In the genomic region with DNA sequence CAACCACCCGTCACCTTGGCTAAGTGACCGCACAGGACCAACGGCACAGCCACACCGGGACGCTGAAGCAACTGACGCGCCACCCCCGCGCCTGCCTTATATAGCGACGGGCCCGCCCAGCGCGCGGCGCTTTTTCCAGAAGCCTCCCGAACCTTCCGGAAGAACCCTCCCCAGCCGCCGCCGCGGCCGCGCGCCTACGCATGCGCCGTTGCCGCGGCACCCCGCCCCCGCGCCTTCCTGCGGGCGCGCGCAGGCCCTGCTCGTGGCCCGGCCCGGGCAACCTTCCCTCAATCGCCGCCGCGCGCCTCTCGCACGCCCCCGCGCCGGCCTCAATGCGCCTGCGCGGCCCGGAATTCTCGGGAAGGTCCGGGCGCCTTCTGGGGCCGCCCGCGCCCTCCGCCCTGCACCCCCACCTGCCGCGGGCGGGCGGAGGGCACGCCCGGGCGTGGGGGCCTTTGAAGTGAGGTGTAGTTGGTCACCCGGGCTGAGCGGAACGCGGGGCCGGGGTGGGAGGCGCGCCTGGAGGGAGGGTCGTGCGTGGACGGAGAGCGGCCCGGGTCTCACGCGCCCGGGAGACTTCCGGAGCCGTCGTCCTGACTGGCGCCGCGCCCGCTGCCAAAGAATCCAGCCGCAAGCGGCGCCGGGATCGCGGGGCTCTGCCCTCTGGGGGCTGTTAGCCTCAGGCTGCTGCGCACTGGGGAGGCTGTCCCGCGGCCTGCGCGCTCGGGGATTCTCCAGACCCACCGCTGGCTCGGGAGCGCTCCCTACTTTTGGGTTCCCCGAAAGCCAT, we compare ENCODE assay signal across 1 cellular context.
A peak's percentile ranks its signal among the peaks of the same experiment; 100 is the strongest.
TF ChIP-seq lines count a peak whose summit lies in the region.

A gene (minus strand): TSS at position 73 of the 790 bp plus-strand sequence. CDS start 666 bp downstream, outside the sequence.

TF ChIP-seq in K562, 482 proteins besides CTCF, POLR2A, EP300 and RAD21 (continued from another document and continues in another):
- TF ChIP-seq, protein P1, sequence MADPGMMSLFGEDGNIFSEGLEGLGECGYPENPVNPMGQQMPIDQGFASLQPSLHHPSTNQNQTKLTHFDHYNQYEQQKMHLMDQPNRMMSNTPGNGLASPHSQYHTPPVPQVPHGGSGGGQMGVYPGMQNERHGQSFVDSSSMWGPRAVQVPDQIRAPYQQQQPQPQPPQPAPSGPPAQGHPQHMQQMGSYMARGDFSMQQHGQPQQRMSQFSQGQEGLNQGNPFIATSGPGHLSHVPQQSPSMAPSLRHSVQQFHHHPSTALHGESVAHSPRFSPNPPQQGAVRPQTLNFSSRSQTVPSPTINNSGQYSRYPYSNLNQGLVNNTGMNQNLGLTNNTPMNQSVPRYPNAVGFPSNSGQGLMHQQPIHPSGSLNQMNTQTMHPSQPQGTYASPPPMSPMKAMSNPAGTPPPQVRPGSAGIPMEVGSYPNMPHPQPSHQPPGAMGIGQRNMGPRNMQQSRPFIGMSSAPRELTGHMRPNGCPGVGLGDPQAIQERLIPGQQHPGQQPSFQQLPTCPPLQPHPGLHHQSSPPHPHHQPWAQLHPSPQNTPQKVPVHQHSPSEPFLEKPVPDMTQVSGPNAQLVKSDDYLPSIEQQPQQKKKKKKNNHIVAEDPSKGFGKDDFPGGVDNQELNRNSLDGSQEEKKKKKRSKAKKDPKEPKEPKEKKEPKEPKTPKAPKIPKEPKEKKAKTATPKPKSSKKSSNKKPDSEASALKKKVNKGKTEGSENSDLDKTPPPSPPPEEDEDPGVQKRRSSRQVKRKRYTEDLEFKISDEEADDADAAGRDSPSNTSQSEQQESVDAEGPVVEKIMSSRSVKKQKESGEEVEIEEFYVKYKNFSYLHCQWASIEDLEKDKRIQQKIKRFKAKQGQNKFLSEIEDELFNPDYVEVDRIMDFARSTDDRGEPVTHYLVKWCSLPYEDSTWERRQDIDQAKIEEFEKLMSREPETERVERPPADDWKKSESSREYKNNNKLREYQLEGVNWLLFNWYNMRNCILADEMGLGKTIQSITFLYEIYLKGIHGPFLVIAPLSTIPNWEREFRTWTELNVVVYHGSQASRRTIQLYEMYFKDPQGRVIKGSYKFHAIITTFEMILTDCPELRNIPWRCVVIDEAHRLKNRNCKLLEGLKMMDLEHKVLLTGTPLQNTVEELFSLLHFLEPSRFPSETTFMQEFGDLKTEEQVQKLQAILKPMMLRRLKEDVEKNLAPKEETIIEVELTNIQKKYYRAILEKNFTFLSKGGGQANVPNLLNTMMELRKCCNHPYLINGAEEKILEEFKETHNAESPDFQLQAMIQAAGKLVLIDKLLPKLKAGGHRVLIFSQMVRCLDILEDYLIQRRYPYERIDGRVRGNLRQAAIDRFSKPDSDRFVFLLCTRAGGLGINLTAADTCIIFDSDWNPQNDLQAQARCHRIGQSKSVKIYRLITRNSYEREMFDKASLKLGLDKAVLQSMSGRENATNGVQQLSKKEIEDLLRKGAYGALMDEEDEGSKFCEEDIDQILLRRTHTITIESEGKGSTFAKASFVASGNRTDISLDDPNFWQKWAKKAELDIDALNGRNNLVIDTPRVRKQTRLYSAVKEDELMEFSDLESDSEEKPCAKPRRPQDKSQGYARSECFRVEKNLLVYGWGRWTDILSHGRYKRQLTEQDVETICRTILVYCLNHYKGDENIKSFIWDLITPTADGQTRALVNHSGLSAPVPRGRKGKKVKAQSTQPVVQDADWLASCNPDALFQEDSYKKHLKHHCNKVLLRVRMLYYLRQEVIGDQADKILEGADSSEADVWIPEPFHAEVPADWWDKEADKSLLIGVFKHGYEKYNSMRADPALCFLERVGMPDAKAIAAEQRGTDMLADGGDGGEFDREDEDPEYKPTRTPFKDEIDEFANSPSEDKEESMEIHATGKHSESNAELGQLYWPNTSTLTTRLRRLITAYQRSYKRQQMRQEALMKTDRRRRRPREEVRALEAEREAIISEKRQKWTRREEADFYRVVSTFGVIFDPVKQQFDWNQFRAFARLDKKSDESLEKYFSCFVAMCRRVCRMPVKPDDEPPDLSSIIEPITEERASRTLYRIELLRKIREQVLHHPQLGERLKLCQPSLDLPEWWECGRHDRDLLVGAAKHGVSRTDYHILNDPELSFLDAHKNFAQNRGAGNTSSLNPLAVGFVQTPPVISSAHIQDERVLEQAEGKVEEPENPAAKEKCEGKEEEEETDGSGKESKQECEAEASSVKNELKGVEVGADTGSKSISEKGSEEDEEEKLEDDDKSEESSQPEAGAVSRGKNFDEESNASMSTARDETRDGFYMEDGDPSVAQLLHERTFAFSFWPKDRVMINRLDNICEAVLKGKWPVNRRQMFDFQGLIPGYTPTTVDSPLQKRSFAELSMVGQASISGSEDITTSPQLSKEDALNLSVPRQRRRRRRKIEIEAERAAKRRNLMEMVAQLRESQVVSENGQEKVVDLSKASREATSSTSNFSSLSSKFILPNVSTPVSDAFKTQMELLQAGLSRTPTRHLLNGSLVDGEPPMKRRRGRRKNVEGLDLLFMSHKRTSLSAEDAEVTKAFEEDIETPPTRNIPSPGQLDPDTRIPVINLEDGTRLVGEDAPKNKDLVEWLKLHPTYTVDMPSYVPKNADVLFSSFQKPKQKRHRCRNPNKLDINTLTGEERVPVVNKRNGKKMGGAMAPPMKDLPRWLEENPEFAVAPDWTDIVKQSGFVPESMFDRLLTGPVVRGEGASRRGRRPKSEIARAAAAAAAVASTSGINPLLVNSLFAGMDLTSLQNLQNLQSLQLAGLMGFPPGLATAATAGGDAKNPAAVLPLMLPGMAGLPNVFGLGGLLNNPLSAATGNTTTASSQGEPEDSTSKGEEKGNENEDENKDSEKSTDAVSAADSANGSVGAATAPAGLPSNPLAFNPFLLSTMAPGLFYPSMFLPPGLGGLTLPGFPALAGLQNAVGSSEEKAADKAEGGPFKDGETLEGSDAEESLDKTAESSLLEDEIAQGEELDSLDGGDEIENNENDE (IDR thresholded peaks at IDR 0.05; ENCODE audit: low read depth, low read length) = no peak
- TF ChIP-seq HMG20A (CRISPR knock-in tag; conservative IDR thresholded peaks at IDR 0.05) (no peak), ZNF311 (CRISPR knock-in tag; IDR thresholded peaks at IDR 0.05) (no peak), MYNN (IDR thresholded peaks at IDR 0.05) (no peak), MYNN (CRISPR knock-in tag; IDR thresholded peaks at IDR 0.05) (no peak), ARID2 (IDR thresholded peaks at IDR 0.05) (no peak), SMAD2 (IDR thresholded peaks at IDR 0.05; ENCODE audit: low read depth, low read length) (no peak), ZNF445 (CRISPR knock-in tag; IDR thresholded peaks at IDR 0.05; ENCODE audit: low read depth) (no peak), HDGF (IDR thresholded peaks at IDR 0.05) (no peak), ZNF253 (CRISPR knock-in tag; conservative IDR thresholded peaks at IDR 0.05) (no peak), SREBF1 (IDR thresholded peaks at IDR 0.05; ENCODE audit: borderline replicate concordance, low read depth, low read length) (no peak), TEAD1 (CRISPR knock-in tag; IDR thresholded peaks at IDR 0.05) (peak in 1 of 2 experiments; percentile 55; a peak in 1 of 4 replicates), ZBTB8A (IDR thresholded peaks at IDR 0.05; ENCODE audit: partially characterized antibody) (no peak), SRSF9 (IDR thresholded peaks at IDR 0.05; ENCODE audit: borderline replicate concordance, low read depth, low read length) (no peak), HDAC3 (IDR thresholded peaks at IDR 0.05; ENCODE audit: borderline replicate concordance, partially characterized antibody) (no peak)
- TF ChIP-seq, protein P2, sequence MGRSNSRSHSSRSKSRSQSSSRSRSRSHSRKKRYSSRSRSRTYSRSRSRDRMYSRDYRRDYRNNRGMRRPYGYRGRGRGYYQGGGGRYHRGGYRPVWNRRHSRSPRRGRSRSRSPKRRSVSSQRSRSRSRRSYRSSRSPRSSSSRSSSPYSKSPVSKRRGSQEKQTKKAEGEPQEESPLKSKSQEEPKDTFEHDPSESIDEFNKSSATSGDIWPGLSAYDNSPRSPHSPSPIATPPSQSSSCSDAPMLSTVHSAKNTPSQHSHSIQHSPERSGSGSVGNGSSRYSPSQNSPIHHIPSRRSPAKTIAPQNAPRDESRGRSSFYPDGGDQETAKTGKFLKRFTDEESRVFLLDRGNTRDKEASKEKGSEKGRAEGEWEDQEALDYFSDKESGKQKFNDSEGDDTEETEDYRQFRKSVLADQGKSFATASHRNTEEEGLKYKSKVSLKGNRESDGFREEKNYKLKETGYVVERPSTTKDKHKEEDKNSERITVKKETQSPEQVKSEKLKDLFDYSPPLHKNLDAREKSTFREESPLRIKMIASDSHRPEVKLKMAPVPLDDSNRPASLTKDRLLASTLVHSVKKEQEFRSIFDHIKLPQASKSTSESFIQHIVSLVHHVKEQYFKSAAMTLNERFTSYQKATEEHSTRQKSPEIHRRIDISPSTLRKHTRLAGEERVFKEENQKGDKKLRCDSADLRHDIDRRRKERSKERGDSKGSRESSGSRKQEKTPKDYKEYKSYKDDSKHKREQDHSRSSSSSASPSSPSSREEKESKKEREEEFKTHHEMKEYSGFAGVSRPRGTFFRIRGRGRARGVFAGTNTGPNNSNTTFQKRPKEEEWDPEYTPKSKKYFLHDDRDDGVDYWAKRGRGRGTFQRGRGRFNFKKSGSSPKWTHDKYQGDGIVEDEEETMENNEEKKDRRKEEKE (IDR thresholded peaks at IDR 0.05; ENCODE audit: borderline replicate concordance in 1 of 2, control insufficient read depth in 1 of 2, low read depth in 2 of 2, low read length in 1 of 2) = no peak
- TF ChIP-seq, protein P3, sequence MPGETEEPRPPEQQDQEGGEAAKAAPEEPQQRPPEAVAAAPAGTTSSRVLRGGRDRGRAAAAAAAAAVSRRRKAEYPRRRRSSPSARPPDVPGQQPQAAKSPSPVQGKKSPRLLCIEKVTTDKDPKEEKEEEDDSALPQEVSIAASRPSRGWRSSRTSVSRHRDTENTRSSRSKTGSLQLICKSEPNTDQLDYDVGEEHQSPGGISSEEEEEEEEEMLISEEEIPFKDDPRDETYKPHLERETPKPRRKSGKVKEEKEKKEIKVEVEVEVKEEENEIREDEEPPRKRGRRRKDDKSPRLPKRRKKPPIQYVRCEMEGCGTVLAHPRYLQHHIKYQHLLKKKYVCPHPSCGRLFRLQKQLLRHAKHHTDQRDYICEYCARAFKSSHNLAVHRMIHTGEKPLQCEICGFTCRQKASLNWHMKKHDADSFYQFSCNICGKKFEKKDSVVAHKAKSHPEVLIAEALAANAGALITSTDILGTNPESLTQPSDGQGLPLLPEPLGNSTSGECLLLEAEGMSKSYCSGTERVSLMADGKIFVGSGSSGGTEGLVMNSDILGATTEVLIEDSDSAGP (CRISPR knock-in tag; IDR thresholded peaks at IDR 0.05) = no peak
- TF ChIP-seq, protein P4, sequence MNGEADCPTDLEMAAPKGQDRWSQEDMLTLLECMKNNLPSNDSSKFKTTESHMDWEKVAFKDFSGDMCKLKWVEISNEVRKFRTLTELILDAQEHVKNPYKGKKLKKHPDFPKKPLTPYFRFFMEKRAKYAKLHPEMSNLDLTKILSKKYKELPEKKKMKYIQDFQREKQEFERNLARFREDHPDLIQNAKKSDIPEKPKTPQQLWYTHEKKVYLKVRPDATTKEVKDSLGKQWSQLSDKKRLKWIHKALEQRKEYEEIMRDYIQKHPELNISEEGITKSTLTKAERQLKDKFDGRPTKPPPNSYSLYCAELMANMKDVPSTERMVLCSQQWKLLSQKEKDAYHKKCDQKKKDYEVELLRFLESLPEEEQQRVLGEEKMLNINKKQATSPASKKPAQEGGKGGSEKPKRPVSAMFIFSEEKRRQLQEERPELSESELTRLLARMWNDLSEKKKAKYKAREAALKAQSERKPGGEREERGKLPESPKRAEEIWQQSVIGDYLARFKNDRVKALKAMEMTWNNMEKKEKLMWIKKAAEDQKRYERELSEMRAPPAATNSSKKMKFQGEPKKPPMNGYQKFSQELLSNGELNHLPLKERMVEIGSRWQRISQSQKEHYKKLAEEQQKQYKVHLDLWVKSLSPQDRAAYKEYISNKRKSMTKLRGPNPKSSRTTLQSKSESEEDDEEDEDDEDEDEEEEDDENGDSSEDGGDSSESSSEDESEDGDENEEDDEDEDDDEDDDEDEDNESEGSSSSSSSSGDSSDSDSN (IDR thresholded peaks at IDR 0.05; ENCODE audit: borderline replicate concordance in 1 of 2, low read depth in 2 of 2, low read length in 2 of 2) = no peak
- TF ChIP-seq, protein P5, sequence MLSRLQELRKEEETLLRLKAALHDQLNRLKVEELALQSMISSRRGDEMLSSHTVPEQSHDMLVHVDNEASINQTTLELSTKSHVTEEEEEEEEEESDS (CRISPR knock-in tag; IDR thresholded peaks at IDR 0.05) = no peak
- TF ChIP-seq, protein P6, sequence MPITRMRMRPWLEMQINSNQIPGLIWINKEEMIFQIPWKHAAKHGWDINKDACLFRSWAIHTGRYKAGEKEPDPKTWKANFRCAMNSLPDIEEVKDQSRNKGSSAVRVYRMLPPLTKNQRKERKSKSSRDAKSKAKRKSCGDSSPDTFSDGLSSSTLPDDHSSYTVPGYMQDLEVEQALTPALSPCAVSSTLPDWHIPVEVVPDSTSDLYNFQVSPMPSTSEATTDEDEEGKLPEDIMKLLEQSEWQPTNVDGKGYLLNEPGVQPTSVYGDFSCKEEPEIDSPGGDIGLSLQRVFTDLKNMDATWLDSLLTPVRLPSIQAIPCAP (CRISPR knock-in tag; IDR thresholded peaks at IDR 0.05; ENCODE audit: borderline replicate concordance) = no peak
- TF ChIP-seq, protein P7, sequence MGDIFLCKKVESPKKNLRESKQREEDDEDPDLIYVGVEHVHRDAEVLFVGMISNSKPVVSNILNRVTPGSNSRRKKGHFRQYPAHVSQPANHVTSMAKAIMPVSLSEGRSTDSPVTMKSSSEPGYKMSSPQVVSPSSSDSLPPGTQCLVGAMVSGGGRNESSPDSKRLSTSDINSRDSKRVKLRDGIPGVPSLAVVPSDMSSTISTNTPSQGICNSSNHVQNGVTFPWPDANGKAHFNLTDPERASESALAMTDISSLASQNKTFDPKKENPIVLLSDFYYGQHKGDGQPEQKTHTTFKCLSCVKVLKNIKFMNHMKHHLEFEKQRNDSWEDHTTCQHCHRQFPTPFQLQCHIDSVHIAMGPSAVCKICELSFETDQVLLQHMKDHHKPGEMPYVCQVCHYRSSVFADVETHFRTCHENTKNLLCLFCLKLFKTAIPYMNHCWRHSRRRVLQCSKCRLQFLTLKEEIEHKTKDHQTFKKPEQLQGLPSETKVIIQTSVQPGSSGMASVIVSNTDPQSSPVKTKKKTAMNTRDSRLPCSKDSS (IDR thresholded peaks at IDR 0.05; ENCODE audit: low read depth, partially characterized antibody) = no peak
- TF ChIP-seq, protein P8, sequence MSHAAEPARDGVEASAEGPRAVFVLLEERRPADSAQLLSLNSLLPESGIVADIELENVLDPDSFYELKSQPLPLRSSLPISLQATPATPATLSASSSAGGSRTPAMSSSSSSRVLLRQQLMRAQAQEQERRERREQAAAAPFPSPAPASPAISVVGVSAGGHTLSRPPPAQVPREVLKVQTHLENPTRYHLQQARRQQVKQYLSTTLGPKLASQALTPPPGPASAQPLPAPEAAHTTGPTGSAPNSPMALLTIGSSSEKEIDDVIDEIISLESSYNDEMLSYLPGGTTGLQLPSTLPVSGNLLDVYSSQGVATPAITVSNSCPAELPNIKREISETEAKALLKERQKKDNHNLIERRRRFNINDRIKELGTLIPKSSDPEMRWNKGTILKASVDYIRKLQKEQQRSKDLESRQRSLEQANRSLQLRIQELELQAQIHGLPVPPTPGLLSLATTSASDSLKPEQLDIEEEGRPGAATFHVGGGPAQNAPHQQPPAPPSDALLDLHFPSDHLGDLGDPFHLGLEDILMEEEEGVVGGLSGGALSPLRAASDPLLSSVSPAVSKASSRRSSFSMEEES (CRISPR knock-in tag; IDR thresholded peaks at IDR 0.05) = no peak
